Comparison of ENCODE assay signal across 7 cellular contexts in genomic region chr16:81889896-81890634, GRCh38.
DNase-seq lines count a peak whose midpoint lies in the region; ATAC-seq and TF ChIP-seq lines count a peak whose summit lies in the region.

No MANE protein-coding gene starts in this region.

- no peak overlapping the region for H3K27ac ChIP-seq in RWPE2 (ENCODE audit: poor library complexity, severe bottlenecking)

- H3K27me3 ChIP-seq in RWPE2 (ENCODE audit: insufficient read depth, poor library complexity, severe bottlenecking): no peaks in the 10 kb centered on the region

- H3K9me3 ChIP-seq in RWPE2 (ENCODE audit: severe bottlenecking): no peaks in the 10 kb centered on the region

- no peak overlapping the region for H3K4me3 ChIP-seq in GM12864 (ENCODE audit: low read depth, low read length)
- no peak overlapping the region for H3K4me3 ChIP-seq in RWPE2 (ENCODE audit: severe bottlenecking)

- peak; percentile 34 for DNase-seq in GM12864 (ENCODE audit: low read depth)
- peak; percentile 60 for DNase-seq in HT1080 (ENCODE audit: low read depth)
- no peak for DNase-seq in RWPE2 (ENCODE audit: low spot score)
- DNase-seq in activated effector memory CD4-positive, alpha-beta T cell treated with anti-CD3 and anti-CD28 coated beads, Interleukin-2, amount 50 U/mL, for 16 hours: peak; percentile 75
- peak; percentile 60 for DNase-seq in glomerular visceral epithelial cell (ENCODE audit: extremely low spot score)
- peak in 6 of 10 donors; percentile 28 to 89 (median 50) for DNase-seq in posterior cingulate gyrus

- intact Hi-C loops in posterior cingulate gyrus (cut with DNase I): loop anchor here (2.0 kb wide), 1 partner anchor 341 kb away; no protein-coding TSS in a partner anchor

- TF ChIP-seq CTCF in GM12864 (IDR thresholded peaks at IDR 0.05; ENCODE audit: low read depth, low read length, missing control alignments) (peak; percentile 83), RWPE2 (IDR thresholded peaks at IDR 0.05; ENCODE audit: poor library complexity, severe bottlenecking) (peak; percentile 96)

- H3K4me1 ChIP-seq in RWPE2 (ENCODE audit: insufficient read depth, poor library complexity, severe bottlenecking): no peaks in the 10 kb centered on the region

- ATAC-seq in RWPE2 (ENCODE audit: low read depth): peak; percentile 87
- no peak for ATAC-seq in GM21367 (IDR thresholded peaks at IDR 0.05; ENCODE audit: unreplicated experiment)

- H3K36me3 ChIP-seq in RWPE2 (ENCODE audit: low read depth): no peaks in the 10 kb centered on the region
